In the genomic region with DNA sequence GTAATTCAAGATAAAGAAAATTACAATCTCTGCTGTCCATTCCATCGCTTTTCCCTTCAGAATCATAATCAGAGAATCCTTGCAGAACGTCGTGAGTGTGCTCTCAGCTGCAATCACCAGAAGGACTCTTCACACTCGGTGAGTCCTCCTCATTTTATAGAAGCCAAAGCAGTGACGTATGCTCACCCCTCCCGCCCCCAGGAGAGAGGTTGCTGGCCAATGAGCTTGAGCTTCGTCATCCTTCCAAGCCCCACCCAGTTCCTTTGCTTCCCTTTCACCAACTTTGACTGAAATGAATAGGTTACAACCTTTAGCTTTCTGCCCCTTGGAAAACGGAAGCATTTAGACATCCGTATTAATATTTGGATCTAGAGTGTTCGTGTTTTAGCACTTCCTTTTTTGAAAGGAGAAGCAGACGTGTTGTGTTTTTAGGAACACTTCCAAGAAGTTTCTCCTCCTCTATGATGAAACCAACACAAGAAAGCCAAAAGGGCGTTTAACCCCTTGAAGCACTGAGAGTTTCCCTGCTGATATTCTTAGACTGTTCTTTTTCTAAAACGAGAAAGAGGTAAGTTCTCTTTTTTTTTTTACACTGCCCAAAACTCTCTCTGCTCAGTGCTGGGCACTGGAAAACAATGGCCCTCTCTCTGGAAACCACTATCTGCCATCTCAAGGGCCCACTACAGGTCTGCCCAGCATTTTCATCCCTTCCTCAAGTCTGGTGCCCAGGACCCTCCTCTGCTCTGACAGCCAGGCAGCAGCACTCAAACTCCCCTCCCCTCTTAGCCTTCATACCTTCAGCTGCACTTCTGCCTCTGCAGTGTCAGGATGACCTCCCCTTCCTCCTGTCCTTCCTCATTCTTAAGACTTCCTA, we compare ENCODE assay signal across 8 cellular contexts. TPM values are rescaled to one million over a fixed set of nuclear protein-coding genes. Genes with fewer than 3 reads are reported as not detected.
DNase-seq lines count a peak whose midpoint lies in the region; ATAC-seq, FAIRE-seq and TF ChIP-seq lines count a peak whose summit lies in the region.

No MANE protein-coding gene starts in this region.

- TF ChIP-seq EP300 in K562 (IDR thresholded peaks at IDR 0.05; ENCODE audit: low read length), result no peak

- intact Hi-C loops in K562 (cut with micrococcal nuclease), result no loop called here

- TF ChIP-seq CTCF in K562 (IDR thresholded peaks at IDR 0.05 in 2 of 3, conservative IDR thresholded peaks at IDR 0.05 in 1 of 3; ENCODE audit: insufficient read depth in 2 of 3, low read depth in 1 of 3, low read length in 3 of 3) (no peak), liver (IDR thresholded peaks at IDR 0.05; ENCODE audit: low read depth, low read length, missing input control) (no peak)

- H3K9ac ChIP-seq in K562 (ENCODE audit: insufficient read depth in 1 of 2, low read depth in 2 of 2, low read length in 2 of 2), result no peak overlapping the region
- no peak overlapping the region for H3K9ac ChIP-seq in liver (ENCODE audit: low read depth in 1 of 2, low read length in 2 of 2)

- no peak for TF ChIP-seq POLR2A in K562 (conservative IDR thresholded peaks at IDR 0.05)

- H3K27me3 ChIP-seq in K562 (ENCODE audit: control insufficient read depth in 2 of 2, insufficient read depth in 2 of 2, low read length in 2 of 2) (peaks cover 14 to 24% of the 10 kb centered on the region in 2 experiments; a peak in 4 of 5 replicates), liver (ENCODE audit: control insufficient read depth in 4 of 4, insufficient read depth in 4 of 4, low read length in 3 of 4) (peaks cover 0 to 4% (median 0%) of the 10 kb centered on the region in 4 donors)

- ATAC-seq in HG02981 (IDR thresholded peaks at IDR 0.05; ENCODE audit: unreplicated experiment) (peak; percentile 50), K562 (peak; percentile 93), HG03432 (IDR thresholded peaks at IDR 0.05; ENCODE audit: unreplicated experiment) (no peak)

- POLR2A ChIA-PET in K562 (lab: Yijun Ruan, JAX), result interaction anchor here (0.8 kb wide), 1 partner anchor 48 kb away, joined by 4 read pairs; no protein-coding TSS in a partner anchor

- H3K4me3 ChIP-seq in K562 (0 out of 2 replicates have a peak overlapping the region, but pooled peaks have one; percentile 3), liver (ENCODE audit: low read depth in 1 of 3, low read length in 3 of 3) (no peak overlapping the region)

- CTCF ChIA-PET in K562 (lab: Yijun Ruan, JAX; ENCODE audit: low intra/inter-chr PET ratio), result interaction anchor here (0.6 kb wide), 2 partner anchors 17 to 39 kb away, joined by 3 to 4 read pairs; no protein-coding TSS in a partner anchor

- H3K27ac ChIP-seq in K562 (ENCODE audit: extremely low read depth, low read depth, low read length) (peak overlapping the region; percentile 25; the same call in 1 of the 3 replicates), liver (ENCODE audit: low read depth in 1 of 2, low read length in 2 of 2) (peak overlapping the region; percentile 68 to 76)

- H3K9me3 ChIP-seq in K562 (replicated peaks; ENCODE audit: control insufficient read depth, insufficient read depth, low read depth, low read length) (no peaks in the 10 kb centered on the region), liver (ENCODE audit: control insufficient read depth in 4 of 4, low read length in 3 of 4) (peaks cover 0 to 4% (median 0%) of the 10 kb centered on the region in 4 donors)

- no peaks in the 10 kb centered on the region for H3K9me1 ChIP-seq in K562 (ENCODE audit: control insufficient read depth, insufficient read depth, low read length)

- no peaks in the 10 kb centered on the region for H3K79me2 ChIP-seq in K562 (ENCODE audit: control insufficient read depth, insufficient read depth, low read length)

- FAIRE-seq in K562 (lab: Jason Lieb, UNC), result peak; percentile 84

- no peaks in the 10 kb centered on the region; a peak in 1 of 5 replicates for H3K4me1 ChIP-seq in K562 (replicated peaks in 1 of 2; ENCODE audit: control insufficient read depth in 2 of 2, insufficient read depth in 2 of 2, low read length in 2 of 2)
- H3K4me1 ChIP-seq in liver (ENCODE audit: control insufficient read depth in 4 of 4, insufficient read depth in 4 of 4, low read length in 3 of 4), result no peaks in the 10 kb centered on the region

- TSS peak; percentile 73 for BruUV-seq in K562 (replicated peaks; lab: Mats Ljungman, UMichigan)

- peak overlapping the region; percentile 76 for H2AFZ ChIP-seq in K562 (ENCODE audit: low read depth, low read length)

- WGBS in K562 (ENCODE audit: insufficient coverage, low coverage, missing lambda C conversion rate), result 4% methylated on average over 13 of the region's 13 CpGs
- WGBS in liver, result 26% methylated on average over 13 of the region's 13 CpGs

- H3K4me2 ChIP-seq in K562 (ENCODE audit: insufficient read depth, low read length), result peak overlapping the region; percentile 59

- H3K36me3 ChIP-seq in K562 (ENCODE audit: control insufficient read depth, insufficient read depth, low read length), result no peaks in the 10 kb centered on the region
- no peaks in the 10 kb centered on the region for H3K36me3 ChIP-seq in liver (ENCODE audit: control insufficient read depth in 4 of 4, insufficient read depth in 3 of 4, low read depth in 1 of 4, low read length in 3 of 4)

- TF ChIP-seq RAD21 in K562 (CRISPR knock-in tag; conservative IDR thresholded peaks at IDR 0.05 in 1 of 2, IDR thresholded peaks at IDR 0.05 in 1 of 2), result no peak
- peak; percentile 6 to 10 for TF ChIP-seq RAD21 in liver (IDR thresholded peaks at IDR 0.05)

- in situ Hi-C loops in K562 (cut with MboI), result no loop called here

- DNase-seq in DMS153 (lab: John Stamatoyannopoulos, UW) (peak; percentile 20), T-helper 22 cell (ENCODE audit: low read depth) (peak; percentile 76), K562 (ENCODE audit: extremely low read depth in 1 of 4, low spot score in 3 of 4) (peak; percentile 72 to 81 (median 74)), NCI-H2171 treated with DMSO at 0.1 percent for 48 hours (lab: John Stamatoyannopoulos, UW) (no peak)
- DNase-seq in stimulated activated CD8-positive, alpha-beta memory T cell treated with anti-CD3 and anti-CD28 coated beads, Interleukin-15, amount 100 ng/mL, for 48 hours (ENCODE audit: low read depth in 2 of 2), result peak; percentile 70 to 72

- H4K20me1 ChIP-seq in K562 (replicated peaks; ENCODE audit: control insufficient read depth, insufficient read depth, low read length), result no peaks in the 10 kb centered on the region

TF ChIP-seq in K562, 482 proteins besides CTCF, POLR2A, EP300 and RAD21 (continues in another document):
- no peak for TF ChIP-seq RUNX1 (IDR thresholded peaks at IDR 0.05; ENCODE audit: low read depth)
- TF ChIP-seq ZBTB7A (IDR thresholded peaks at IDR 0.05; ENCODE audit: borderline replicate concordance, control insufficient read depth, low read depth, low read length), result no peak
- no peak for TF ChIP-seq SUPT5H (IDR thresholded peaks at IDR 0.05)

TF ChIP-seq in liver, 16 proteins besides CTCF, POLR2A, EP300 and RAD21 (continues in another document):
- TF ChIP-seq, protein P1, sequence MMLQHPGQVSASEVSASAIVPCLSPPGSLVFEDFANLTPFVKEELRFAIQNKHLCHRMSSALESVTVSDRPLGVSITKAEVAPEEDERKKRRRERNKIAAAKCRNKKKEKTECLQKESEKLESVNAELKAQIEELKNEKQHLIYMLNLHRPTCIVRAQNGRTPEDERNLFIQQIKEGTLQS (IDR thresholded peaks at IDR 0.05), result no peak
- TF ChIP-seq GABPA (IDR thresholded peaks at IDR 0.05 in 1 of 2, conservative IDR thresholded peaks at IDR 0.05 in 1 of 2) (peak in 1 of 2 donors; percentile 12), FOXA1 (IDR thresholded peaks at IDR 0.05) (no peak), YY1 (IDR thresholded peaks at IDR 0.05) (peak; percentile 24), EGR1 (IDR thresholded peaks at IDR 0.05; ENCODE audit: low read depth in 2 of 2) (peak in 1 of 2 donors; percentile 36), NR2F2 (IDR thresholded peaks at IDR 0.05) (peak; percentile 99), HNF4A (conservative IDR thresholded peaks at IDR 0.05) (no peak), FOXA2 (IDR thresholded peaks at IDR 0.05) (no peak), SP1 (IDR thresholded peaks at IDR 0.05) (peak; percentile 59), HNF4G (IDR thresholded peaks at IDR 0.05) (no peak)
- TF ChIP-seq, protein P2, sequence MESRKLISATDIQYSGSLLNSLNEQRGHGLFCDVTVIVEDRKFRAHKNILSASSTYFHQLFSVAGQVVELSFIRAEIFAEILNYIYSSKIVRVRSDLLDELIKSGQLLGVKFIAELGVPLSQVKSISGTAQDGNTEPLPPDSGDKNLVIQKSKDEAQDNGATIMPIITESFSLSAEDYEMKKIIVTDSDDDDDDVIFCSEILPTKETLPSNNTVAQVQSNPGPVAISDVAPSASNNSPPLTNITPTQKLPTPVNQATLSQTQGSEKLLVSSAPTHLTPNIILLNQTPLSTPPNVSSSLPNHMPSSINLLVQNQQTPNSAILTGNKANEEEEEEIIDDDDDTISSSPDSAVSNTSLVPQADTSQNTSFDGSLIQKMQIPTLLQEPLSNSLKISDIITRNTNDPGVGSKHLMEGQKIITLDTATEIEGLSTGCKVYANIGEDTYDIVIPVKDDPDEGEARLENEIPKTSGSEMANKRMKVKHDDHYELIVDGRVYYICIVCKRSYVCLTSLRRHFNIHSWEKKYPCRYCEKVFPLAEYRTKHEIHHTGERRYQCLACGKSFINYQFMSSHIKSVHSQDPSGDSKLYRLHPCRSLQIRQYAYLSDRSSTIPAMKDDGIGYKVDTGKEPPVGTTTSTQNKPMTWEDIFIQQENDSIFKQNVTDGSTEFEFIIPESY (IDR thresholded peaks at IDR 0.05), result no peak

RNA-seq across cellular contexts. Expression of a gene that starts 44.3 kb away (rescaled TPM):
- not detected in 2 replicates for total RNA-seq in K562 (2011; cell fraction: chromatin; rRNA removed; ENCODE audit: low replicate concordance)
- not detected in 2 replicates for total RNA-seq in K562 (2011; cell fraction: nucleolus; rRNA removed)
- not detected in 2 replicates for total RNA-seq in K562 (2011; cell fraction: nucleoplasm; rRNA removed)
- total RNA-seq in K562 (2014; rRNA removed) (0.12 and 0.14 TPM in 2 replicates), K562 (2014; rRNA removed; fragmentation: Illumina TruSeq; extraction: Trizol) (0.13 and 0.18 TPM in 2 replicates), K562 (2015; rRNA removed; fragmentation: Illumina TruSeq; extraction: Trizol) (0.40 and 0.49 TPM in 2 replicates), K562 (2021) (0.18 TPM in 2 replicates), liver (1 to 10 TPM; 1.8 to 2.5 TPM)
- polyA plus RNA-seq in K562 (2011; rRNA removed) (0.06 TPM in 1 of 2 replicates, not detected in the other), K562 (2014; fragmentation: Illumina TruSeq; extraction: Trizol) (0.24 and 0.30 TPM in 2 replicates), K562 (2014; fragmentation: Nextera tagmentation; extraction: Ambion mirVana) (under 1 TPM in 1 of 2 experiments, not detected in 1; 0.24 TPM), K562 (2014; rRNA removed) (0.11 TPM in 1 of 2 replicates, not detected in the other), liver (1 to 10 TPM in 1 of 2 donors, under 1 TPM in 1; 0.58 to 1.8 TPM)
- not detected in 2 replicates for polyA plus RNA-seq in K562 (2011; cell fraction: cytosol; rRNA removed)
- not detected in 2 replicates for polyA plus RNA-seq in K562 (2011; cell fraction: nucleus; rRNA removed)
- 0.14 and 4.0 TPM in 2 replicates for polyA plus RNA-seq in K562 (2012)
- not detected in 2 replicates for polyA minus RNA-seq in K562 (2011; rRNA and poly(A)+ RNA removed)
- polyA minus RNA-seq in K562 (2011; cell fraction: cytosol; rRNA and poly(A)+ RNA removed), result not detected in 2 replicates
- polyA minus RNA-seq in K562 (2011; cell fraction: nucleus; rRNA and poly(A)+ RNA removed), result not detected in 2 replicates
